Comparison of ENCODE assay signal across 1 cellular context in genomic region chr3:170809021-170809974, GRCh38.
A peak's percentile ranks its signal among the peaks of the same experiment; 100 is the strongest.
TF ChIP-seq lines count a peak whose summit lies in the region.

No MANE protein-coding gene starts in this region.

TF ChIP-seq in K562, 482 proteins besides CTCF, POLR2A, EP300 and RAD21 (continued from another document and continues in another):
- TF ChIP-seq XRCC5 (IDR thresholded peaks at IDR 0.05; ENCODE audit: low read depth, low read length) (no peak), NCOA2 (IDR thresholded peaks at IDR 0.05; ENCODE audit: partially characterized antibody in 2 of 2) (no peak), MCM3 (IDR thresholded peaks at IDR 0.05) (no peak), ZNF232 (CRISPR knock-in tag; IDR thresholded peaks at IDR 0.05) (no peak), NR1H2 (CRISPR knock-in tag; IDR thresholded peaks at IDR 0.05) (no peak), ELF4 (CRISPR knock-in tag; IDR thresholded peaks at IDR 0.05) (peak; percentile 10; the same call in 1 of the 2 replicates), POLR3G (IDR thresholded peaks at IDR 0.05; ENCODE audit: extremely low read depth, insufficient read length, insufficient replicate concordance) (no peak), MTA1 (IDR thresholded peaks at IDR 0.05; ENCODE audit: borderline replicate concordance) (no peak), ZNF830 (CRISPR knock-in tag; IDR thresholded peaks at IDR 0.05) (no peak), RBM14 (IDR thresholded peaks at IDR 0.05; ENCODE audit: borderline replicate concordance, insufficient read depth, low read depth, low read length) (no peak), ZNF780A (CRISPR knock-in tag; IDR thresholded peaks at IDR 0.05) (no peak), POLR2H (tag; IDR thresholded peaks at IDR 0.05; ENCODE audit: low read depth) (no peak), MGA (IDR thresholded peaks at IDR 0.05) (no peak), MLLT1 (IDR thresholded peaks at IDR 0.05) (0 out of 4 replicates have a peak, but pooled peaks of 1 of the 2 experiments have one; percentile 16), MYBL2 (IDR thresholded peaks at IDR 0.05; ENCODE audit: low read depth) (no peak), MYBL2 (CRISPR knock-in tag; IDR thresholded peaks at IDR 0.05; ENCODE audit: borderline replicate concordance) (no peak), SMARCC2 (IDR thresholded peaks at IDR 0.05; ENCODE audit: low read depth) (no peak), POLR2AphosphoS5 (IDR thresholded peaks at IDR 0.05; ENCODE audit: control insufficient read depth, insufficient read depth, low read depth, low read length) (no peak), E2F5 (CRISPR knock-in tag; IDR thresholded peaks at IDR 0.05) (no peak), DNMT1 (IDR thresholded peaks at IDR 0.05) (no peak), TCF3 (CRISPR knock-in tag; IDR thresholded peaks at IDR 0.05) (peak; percentile 5; the same call in 1 of the 2 replicates), KLF10 (CRISPR knock-in tag; IDR thresholded peaks at IDR 0.05) (no peak), SRSF3 (IDR thresholded peaks at IDR 0.05; ENCODE audit: insufficient read depth, low read length) (no peak), PRPF4 (IDR thresholded peaks at IDR 0.05; ENCODE audit: insufficient read depth, low read depth, low read length, poor library complexity, severe bottlenecking) (no peak), ZNF511 (CRISPR knock-in tag; IDR thresholded peaks at IDR 0.05) (no peak), NFIC (IDR thresholded peaks at IDR 0.05) (0 out of 2 replicates have a peak, but pooled peaks have one; percentile 31), HNRNPL (IDR thresholded peaks at IDR 0.05; ENCODE audit: low read depth, low read length) (no peak), PCBP1 (IDR thresholded peaks at IDR 0.05; ENCODE audit: low read depth, low read length, poor library complexity, severe bottlenecking) (no peak), KDM5B (IDR thresholded peaks at IDR 0.05; ENCODE audit: insufficient replicate concordance, low read depth, low read length) (no peak), ZNF316 (IDR thresholded peaks at IDR 0.05) (peak; percentile 93), HDAC8 (tag; IDR thresholded peaks at IDR 0.05) (no peak)
- TF ChIP-seq, protein P1, sequence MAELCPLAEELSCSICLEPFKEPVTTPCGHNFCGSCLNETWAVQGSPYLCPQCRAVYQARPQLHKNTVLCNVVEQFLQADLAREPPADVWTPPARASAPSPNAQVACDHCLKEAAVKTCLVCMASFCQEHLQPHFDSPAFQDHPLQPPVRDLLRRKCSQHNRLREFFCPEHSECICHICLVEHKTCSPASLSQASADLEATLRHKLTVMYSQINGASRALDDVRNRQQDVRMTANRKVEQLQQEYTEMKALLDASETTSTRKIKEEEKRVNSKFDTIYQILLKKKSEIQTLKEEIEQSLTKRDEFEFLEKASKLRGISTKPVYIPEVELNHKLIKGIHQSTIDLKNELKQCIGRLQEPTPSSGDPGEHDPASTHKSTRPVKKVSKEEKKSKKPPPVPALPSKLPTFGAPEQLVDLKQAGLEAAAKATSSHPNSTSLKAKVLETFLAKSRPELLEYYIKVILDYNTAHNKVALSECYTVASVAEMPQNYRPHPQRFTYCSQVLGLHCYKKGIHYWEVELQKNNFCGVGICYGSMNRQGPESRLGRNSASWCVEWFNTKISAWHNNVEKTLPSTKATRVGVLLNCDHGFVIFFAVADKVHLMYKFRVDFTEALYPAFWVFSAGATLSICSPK (IDR thresholded peaks at IDR 0.05; ENCODE audit: borderline replicate concordance), result no peak
- TF ChIP-seq, protein P2, sequence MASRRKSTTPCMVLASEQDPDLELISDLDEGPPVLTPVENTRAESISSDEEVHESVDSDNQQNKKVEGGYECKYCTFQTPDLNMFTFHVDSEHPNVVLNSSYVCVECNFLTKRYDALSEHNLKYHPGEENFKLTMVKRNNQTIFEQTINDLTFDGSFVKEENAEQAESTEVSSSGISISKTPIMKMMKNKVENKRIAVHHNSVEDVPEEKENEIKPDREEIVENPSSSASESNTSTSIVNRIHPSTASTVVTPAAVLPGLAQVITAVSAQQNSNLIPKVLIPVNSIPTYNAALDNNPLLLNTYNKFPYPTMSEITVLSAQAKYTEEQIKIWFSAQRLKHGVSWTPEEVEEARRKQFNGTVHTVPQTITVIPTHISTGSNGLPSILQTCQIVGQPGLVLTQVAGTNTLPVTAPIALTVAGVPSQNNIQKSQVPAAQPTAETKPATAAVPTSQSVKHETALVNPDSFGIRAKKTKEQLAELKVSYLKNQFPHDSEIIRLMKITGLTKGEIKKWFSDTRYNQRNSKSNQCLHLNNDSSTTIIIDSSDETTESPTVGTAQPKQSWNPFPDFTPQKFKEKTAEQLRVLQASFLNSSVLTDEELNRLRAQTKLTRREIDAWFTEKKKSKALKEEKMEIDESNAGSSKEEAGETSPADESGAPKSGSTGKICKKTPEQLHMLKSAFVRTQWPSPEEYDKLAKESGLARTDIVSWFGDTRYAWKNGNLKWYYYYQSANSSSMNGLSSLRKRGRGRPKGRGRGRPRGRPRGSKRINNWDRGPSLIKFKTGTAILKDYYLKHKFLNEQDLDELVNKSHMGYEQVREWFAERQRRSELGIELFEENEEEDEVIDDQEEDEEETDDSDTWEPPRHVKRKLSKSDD (conservative IDR thresholded peaks at IDR 0.05; ENCODE audit: low read length), result no peak
- TF ChIP-seq, protein P3, sequence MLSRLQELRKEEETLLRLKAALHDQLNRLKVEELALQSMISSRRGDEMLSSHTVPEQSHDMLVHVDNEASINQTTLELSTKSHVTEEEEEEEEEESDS (CRISPR knock-in tag; IDR thresholded peaks at IDR 0.05), result no peak
- TF ChIP-seq, protein P4, sequence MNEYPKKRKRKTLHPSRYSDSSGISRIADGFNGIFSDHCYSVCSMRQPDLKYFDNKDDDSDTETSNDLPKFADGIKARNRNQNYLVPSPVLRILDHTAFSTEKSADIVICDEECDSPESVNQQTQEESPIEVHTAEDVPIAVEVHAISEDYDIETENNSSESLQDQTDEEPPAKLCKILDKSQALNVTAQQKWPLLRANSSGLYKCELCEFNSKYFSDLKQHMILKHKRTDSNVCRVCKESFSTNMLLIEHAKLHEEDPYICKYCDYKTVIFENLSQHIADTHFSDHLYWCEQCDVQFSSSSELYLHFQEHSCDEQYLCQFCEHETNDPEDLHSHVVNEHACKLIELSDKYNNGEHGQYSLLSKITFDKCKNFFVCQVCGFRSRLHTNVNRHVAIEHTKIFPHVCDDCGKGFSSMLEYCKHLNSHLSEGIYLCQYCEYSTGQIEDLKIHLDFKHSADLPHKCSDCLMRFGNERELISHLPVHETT (CRISPR knock-in tag; conservative IDR thresholded peaks at IDR 0.05 in 1 of 2, IDR thresholded peaks at IDR 0.05 in 1 of 2), result no peak
- TF ChIP-seq, protein P5, sequence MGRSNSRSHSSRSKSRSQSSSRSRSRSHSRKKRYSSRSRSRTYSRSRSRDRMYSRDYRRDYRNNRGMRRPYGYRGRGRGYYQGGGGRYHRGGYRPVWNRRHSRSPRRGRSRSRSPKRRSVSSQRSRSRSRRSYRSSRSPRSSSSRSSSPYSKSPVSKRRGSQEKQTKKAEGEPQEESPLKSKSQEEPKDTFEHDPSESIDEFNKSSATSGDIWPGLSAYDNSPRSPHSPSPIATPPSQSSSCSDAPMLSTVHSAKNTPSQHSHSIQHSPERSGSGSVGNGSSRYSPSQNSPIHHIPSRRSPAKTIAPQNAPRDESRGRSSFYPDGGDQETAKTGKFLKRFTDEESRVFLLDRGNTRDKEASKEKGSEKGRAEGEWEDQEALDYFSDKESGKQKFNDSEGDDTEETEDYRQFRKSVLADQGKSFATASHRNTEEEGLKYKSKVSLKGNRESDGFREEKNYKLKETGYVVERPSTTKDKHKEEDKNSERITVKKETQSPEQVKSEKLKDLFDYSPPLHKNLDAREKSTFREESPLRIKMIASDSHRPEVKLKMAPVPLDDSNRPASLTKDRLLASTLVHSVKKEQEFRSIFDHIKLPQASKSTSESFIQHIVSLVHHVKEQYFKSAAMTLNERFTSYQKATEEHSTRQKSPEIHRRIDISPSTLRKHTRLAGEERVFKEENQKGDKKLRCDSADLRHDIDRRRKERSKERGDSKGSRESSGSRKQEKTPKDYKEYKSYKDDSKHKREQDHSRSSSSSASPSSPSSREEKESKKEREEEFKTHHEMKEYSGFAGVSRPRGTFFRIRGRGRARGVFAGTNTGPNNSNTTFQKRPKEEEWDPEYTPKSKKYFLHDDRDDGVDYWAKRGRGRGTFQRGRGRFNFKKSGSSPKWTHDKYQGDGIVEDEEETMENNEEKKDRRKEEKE (IDR thresholded peaks at IDR 0.05; ENCODE audit: borderline replicate concordance in 1 of 2, control insufficient read depth in 1 of 2, low read depth in 2 of 2, low read length in 1 of 2), result no peak
